11 cellular contexts compared by ENCODE assay signal in the genomic region with DNA sequence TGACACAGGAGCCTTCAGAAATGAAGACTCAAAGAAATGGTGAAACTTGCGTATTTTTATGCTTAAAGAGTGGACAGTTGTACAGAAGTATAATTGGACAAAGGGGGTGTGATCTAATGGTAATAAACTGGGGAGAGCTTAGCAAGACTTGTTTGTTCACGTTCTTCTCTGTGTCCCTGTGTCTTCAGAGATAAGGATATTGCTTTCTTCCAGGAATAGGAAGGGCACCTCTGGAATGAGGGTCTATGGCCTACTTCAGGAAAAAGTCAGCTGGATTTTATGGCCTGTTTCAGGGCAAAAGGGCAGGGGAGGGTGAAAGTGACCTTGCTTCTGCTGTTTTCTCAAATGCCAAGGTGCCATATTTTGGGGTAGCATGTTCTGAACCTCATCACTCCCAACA. TPM values are rescaled to one million over a fixed set of nuclear protein-coding genes. Genes with fewer than 3 reads are reported as not detected.
"Had no signal": no experiment of that assay in that cellular context is flagged by ENCODE, and none has a peak within 500 bp of the region (broad histone marks: within the 10 kb centered on the region; RNA-seq: fewer than 3 reads in every experiment).

No MANE protein-coding gene starts in this region.

- H3K4me3 Mint-ChIP-seq: IgD-negative memory B cell had no signal

- H3K27ac Mint-ChIP-seq: IgD-negative memory B cell had no signal

- H2AFZ ChIP-seq: GM23248 had no signal

- FAIRE-seq: HepG2 had no signal

- DNase-seq: GM23248, GOT3, KG1 had no signal

- H3K9ac ChIP-seq: GM23248 had no signal

- H3K4me1 ChIP-seq: HAP-1 had no signal

- H3K27ac ChIP-seq: GM23248, HL-60 had no signal

- H3K9me3 Mint-ChIP-seq: IgD-negative memory B cell had no signal

- H3K36me3 ChIP-seq: HAP-1 had no signal

- H3K36me3 Mint-ChIP-seq: IgD-negative memory B cell had no signal

- H3K4me3 ChIP-seq: GM23248, HAP-1 had no signal

- H3K9me3 ChIP-seq: HAP-1 had no signal

- ATAC-seq: HCT116, HepG2 had no signal

RNA-seq across cellular contexts. Expression of gene TOPAZ1, which starts 4.5 kb away (rescaled TPM):
- total RNA-seq: GM23248, H4, H7, HepG2, HT1080 had no signal
- polyA plus RNA-seq: GM23248, HepG2, IgD-negative memory B cell had no signal
